In genomic region chr2:127651987-127652550, GRCh38 we compare ENCODE assay signal across 11 cellular contexts. TPM values are rescaled to one million over a fixed set of nuclear protein-coding genes. Genes with fewer than 3 reads are reported as not detected.
A peak's percentile ranks its signal among the peaks of the same experiment; 100 is the strongest.
DNase-seq lines count a peak whose midpoint lies in the region; ATAC-seq and TF ChIP-seq lines count a peak whose summit lies in the region.
"Had no signal": no experiment of that assay in that cellular context is flagged by ENCODE, and none has a peak within 500 bp of the region (broad histone marks: within the 10 kb centered on the region; RNA-seq: fewer than 3 reads in every experiment).

No MANE protein-coding gene starts in this region.

- H3K27ac Mint-ChIP-seq in brain, result peak overlapping the region; percentile 46 to 92 (median 59)

- H3K27me3 Mint-ChIP-seq in brain, result peaks cover 11% of the 10 kb centered on the region

- H3K4me1 Mint-ChIP-seq in brain, result peaks cover 54% of the 10 kb centered on the region

- ATAC-seq in HG03439 (IDR thresholded peaks at IDR 0.05; ENCODE audit: unreplicated experiment) (no peak), HG03378 (IDR thresholded peaks at IDR 0.05; ENCODE audit: unreplicated experiment) (no peak)

- no peak for TF ChIP-seq CTCF in brain (conservative IDR thresholded peaks at IDR 0.05)

- peak; percentile 44 for DNase-seq in COLO829 (ENCODE audit: low spot score)
- peak; percentile 78 for DNase-seq in islet precursor cell
- peak; percentile 82 for DNase-seq in putamen (ENCODE audit: low spot score)
- no peak for DNase-seq in HT-29 (ENCODE audit: low spot score)
- no peak for DNase-seq in SW 1271 (lab: John Stamatoyannopoulos, UW)
- DNase-seq: activated CD4-positive, CD25-positive, alpha-beta regulatory T cell treated with anti-CD3 and anti-CD28 coated beads, Interleukin-2, amount 50 U/mL, for 72 hours; activated naive CD4-positive, alpha-beta T cell had no signal

- H3K4me3 Mint-ChIP-seq in brain, result no peak overlapping the region

- no peaks in the 10 kb centered on the region for H3K9me3 Mint-ChIP-seq in brain

- H3K36me3 Mint-ChIP-seq in brain, result no peaks in the 10 kb centered on the region

RNA-seq across cellular contexts. Expression of gene GPR17, which starts 6.1 kb away (rescaled TPM):
- 15.5 TPM for polyA plus RNA-seq in brain (ENCODE audit: insufficient read depth, low read depth, low replicate concordance)
- total RNA-seq in HT-29 (2014; rRNA removed; shearing (Covaris generic)), result 0.21 and 0.64 TPM in 2 replicates
- total RNA-seq: pancreas had no signal

RNA-seq across cellular contexts. Expression of gene LIMS2, which starts 23.3 kb away (rescaled TPM):
- polyA plus RNA-seq in brain (ENCODE audit: insufficient read depth, low read depth, low replicate concordance), result 10.5 TPM
- 30.6 and 32.0 TPM in 2 replicates for total RNA-seq in HT-29 (2014; rRNA removed; shearing (Covaris generic))

RNA-seq across cellular contexts. Expression of gene SFT2D3, which starts 49.2 kb away (rescaled TPM):
- 5.2 TPM for polyA plus RNA-seq in brain (ENCODE audit: insufficient read depth, low read depth, low replicate concordance)
- 11.1 and 13.3 TPM in 2 replicates for total RNA-seq in HT-29 (2014; rRNA removed; shearing (Covaris generic))

Comparison
In these comparisons a context has a peak if more than half of its experiments do, and no peak if none do; other contexts are left out.
1. DNase-seq: peak in COLO829 (single experiment), islet precursor cell (single experiment) and putamen (single experiment); none in HT-29 (single experiment) and SW 1271 (0 of 2).